19 cellular contexts compared by ENCODE assay signal in the genomic region with DNA sequence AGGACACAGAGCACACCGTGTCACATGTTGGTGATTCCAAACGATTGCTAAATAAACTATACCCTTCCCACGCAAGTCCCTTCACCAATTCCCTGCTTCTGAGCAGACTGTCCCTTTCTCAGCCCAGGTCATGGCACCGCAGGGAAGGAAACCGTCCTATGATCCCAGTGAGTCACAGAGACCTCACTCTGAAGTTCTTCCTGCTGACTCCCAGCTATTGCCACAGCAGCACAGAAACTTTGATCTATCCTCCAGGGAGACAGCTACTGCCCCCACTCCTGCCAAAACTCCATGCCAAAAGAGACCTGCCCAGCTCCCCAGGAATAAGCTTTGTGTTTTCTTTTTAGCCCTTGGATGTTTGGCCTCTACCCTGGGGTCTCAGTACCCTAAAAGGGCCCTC. TPM values are rescaled to one million over a fixed set of nuclear protein-coding genes. Genes with fewer than 3 reads are reported as not detected.
DNase-seq lines count a peak whose midpoint lies in the region; ATAC-seq, FAIRE-seq and TF ChIP-seq lines count a peak whose summit lies in the region.
"Had no signal": no experiment of that assay in that cellular context is flagged by ENCODE, and none has a peak within 500 bp of the region (broad histone marks: within the 10 kb centered on the region; RNA-seq: fewer than 3 reads in every experiment).

No MANE protein-coding gene starts in this region.

- H3K4ac ChIP-seq in mesenchymal stem cell (ENCODE audit: low read depth in 1 of 2, low read length in 2 of 2), result no peak overlapping the region

- no peak overlapping the region for H2AK5ac ChIP-seq in mesenchymal stem cell (ENCODE audit: low read length, severe bottlenecking)

- H3K9me2 ChIP-seq in PC-3 (replicated peaks; ENCODE audit: low read length), result no peaks in the 10 kb centered on the region

- peaks cover 14% of the 10 kb centered on the region for H3K4me1 ChIP-seq in PC-3 (ENCODE audit: insufficient read depth, low read length)
- H3K4me1 ChIP-seq in endothelial cell of umbilical vein (ENCODE audit: control insufficient read depth, extremely low read depth, insufficient read depth, low read length), result peaks cover 5% of the 10 kb centered on the region
- peaks cover 2% of the 10 kb centered on the region for H3K4me1 ChIP-seq in mesenchymal stem cell (ENCODE audit: control insufficient read depth, insufficient read depth, low read depth, low read length)
- peaks cover 0 to 7% (median 1%) of the 10 kb centered on the region in 4 donors for H3K4me1 ChIP-seq in esophagus muscularis mucosa
- H3K4me1 ChIP-seq: testis had no signal

- H3K9ac ChIP-seq in PC-3 (ENCODE audit: low read length) (no peak overlapping the region), endothelial cell of umbilical vein (replicated peaks; ENCODE audit: extremely low read depth, insufficient read depth, low read length) (no peak overlapping the region), mesenchymal stem cell (ENCODE audit: low read length) (peak overlapping the region; percentile 17)

- H2BK12ac ChIP-seq in mesenchymal stem cell (ENCODE audit: low read length in 2 of 2), result no peak overlapping the region

- no peak for TF ChIP-seq EP300 in esophagus muscularis mucosa (IDR thresholded peaks at IDR 0.05)

- CTCF ChIA-PET in PC-3 (lab: Charles Lee), result interaction anchor here (0.7 kb wide), 1 partner anchor 19 kb away, joined by 3 read pairs; the partner anchor contains the start of gene RIMS3
- CTCF ChIA-PET in endothelial cell of umbilical vein (lab: Charles Lee), result interaction anchor here (0.7 to 1.5 kb wide), 8 partner anchors 10 to 306 kb away, joined by 3 to 6 read pairs (median 3); partner anchors contain the start of gene RIMS3

- no peak overlapping the region for H3K18ac ChIP-seq in mesenchymal stem cell (ENCODE audit: low read depth in 1 of 2, low read length in 2 of 2)

- no peak overlapping the region for H2BK5ac ChIP-seq in mesenchymal stem cell (ENCODE audit: low read depth, low read length, poor library complexity, severe bottlenecking)

- H3K4me3 ChIP-seq in PC-3 (ENCODE audit: low read length) (no peak overlapping the region), endothelial cell of umbilical vein (replicated peaks in 1 of 3; ENCODE audit: insufficient read depth in 1 of 3, low read depth in 1 of 3, low read length in 3 of 3) (no peak overlapping the region), mesenchymal stem cell (ENCODE audit: insufficient read depth in 1 of 2, low read depth in 1 of 2, low read length in 2 of 2) (peak overlapping the region in 1 of 2 experiments; percentile 8), esophagus muscularis mucosa (no peak overlapping the region)
- H3K4me3 ChIP-seq: testis had no signal

- H3K79me2 ChIP-seq in PC-3 (ENCODE audit: low read length), result no peaks in the 10 kb centered on the region
- H3K79me2 ChIP-seq in endothelial cell of umbilical vein (ENCODE audit: control insufficient read depth, insufficient read depth, low read length), result no peaks in the 10 kb centered on the region

- H3K14ac ChIP-seq in mesenchymal stem cell (ENCODE audit: low read length in 2 of 2), result no peak overlapping the region

- FAIRE-seq in endothelial cell of umbilical vein (lab: Jason Lieb, UNC), result peak; percentile 24
- FAIRE-seq: GM18507, kidney, RCC 7860 had no signal

- H4K20me1 ChIP-seq in PC-3 (ENCODE audit: low read length) (no peaks in the 10 kb centered on the region), endothelial cell of umbilical vein (replicated peaks; ENCODE audit: control insufficient read depth, extremely low read depth, insufficient read depth, low read length) (no peaks in the 10 kb centered on the region)

- TF ChIP-seq CTCF in PC-3 (conservative IDR thresholded peaks at IDR 0.05; ENCODE audit: low read depth, low read length), result no peak
- no peak for TF ChIP-seq CTCF in endothelial cell of umbilical vein (IDR thresholded peaks at IDR 0.05; ENCODE audit: extremely low read depth in 1 of 2, insufficient read depth in 1 of 2, low read depth in 1 of 2, low read length in 2 of 2)
- TF ChIP-seq CTCF in esophagus muscularis mucosa (IDR thresholded peaks at IDR 0.05), result no peak

- no peak overlapping the region for H3K23ac ChIP-seq in mesenchymal stem cell (ENCODE audit: low read length in 2 of 2)

- H3K36me3 ChIP-seq in PC-3 (ENCODE audit: low read depth, low read length), result no peaks in the 10 kb centered on the region
- no peaks in the 10 kb centered on the region for H3K36me3 ChIP-seq in endothelial cell of umbilical vein (ENCODE audit: control insufficient read depth in 2 of 2, extremely low read depth in 1 of 2, insufficient read depth in 2 of 2, low read length in 2 of 2)
- H3K36me3 ChIP-seq in mesenchymal stem cell (ENCODE audit: control insufficient read depth in 1 of 2, insufficient read depth in 2 of 2, low read depth in 1 of 2, low read length in 2 of 2), result no peaks in the 10 kb centered on the region
- peaks cover 0 to 5% (median 2%) of the 10 kb centered on the region in 4 donors for H3K36me3 ChIP-seq in esophagus muscularis mucosa

- no peak overlapping the region for H4K8ac ChIP-seq in mesenchymal stem cell (ENCODE audit: low read length)

- no peaks in the 10 kb centered on the region for H3K9me1 ChIP-seq in endothelial cell of umbilical vein (replicated peaks; ENCODE audit: control insufficient read depth, extremely low read depth, insufficient read depth, low read length)

- DNase-seq in Daoy (ENCODE audit: low read depth), result peak; percentile 47
- peak; percentile 23 for DNase-seq in PC-3
- peak; percentile 28 for DNase-seq in endothelial cell of umbilical vein (ENCODE audit: low read depth, low spot score)
- peak; percentile 52 for DNase-seq in mesenchymal stem cell
- no peak for DNase-seq in activated CD8-positive, alpha-beta memory T cell treated with anti-CD3 and anti-CD28 coated beads for 24 hours
- no peak for DNase-seq in NCI-H510A (lab: John Stamatoyannopoulos, UW)
- DNase-seq in esophagus muscularis mucosa (ENCODE audit: extremely low spot score), result no peak
- DNase-seq: head of caudate nucleus, kidney, midbrain, NCI-H1092, NCI-H748 treated with DMSO at 0.1 percent for 48 hours, testis had no signal

- no peak overlapping the region for H3K27ac ChIP-seq in PC-3 (ENCODE audit: low read length)
- H3K27ac ChIP-seq in endothelial cell of umbilical vein (ENCODE audit: insufficient read depth, low read depth, low read length), result no peak overlapping the region
- H3K27ac ChIP-seq in mesenchymal stem cell (ENCODE audit: low read length, poor library complexity, severe bottlenecking), result no peak overlapping the region
- H3K27ac ChIP-seq in esophagus muscularis mucosa (replicated peaks in 1 of 4), result no peak overlapping the region
- H3K27ac ChIP-seq: testis, VCaP had no signal

- BruUV-seq in PC-3 (replicated peaks; lab: Mats Ljungman, UMichigan) (no TSS peak), endothelial cell of umbilical vein (replicated peaks; lab: Mats Ljungman, UMichigan) (no TSS peak)

- H3F3A ChIP-seq in PC-3 (ENCODE audit: low read length, unreplicated experiment), result no peaks in the 10 kb centered on the region

- no peak overlapping the region for H2BK120ac ChIP-seq in mesenchymal stem cell (ENCODE audit: low read depth, low read length)

- ATAC-seq in PC-3 (no peak; the same call in 1 of the 2 replicates), GM18505 (IDR thresholded peaks at IDR 0.05; ENCODE audit: unreplicated experiment) (no peak)
- ATAC-seq: activated T-helper 17 cell treated with anti-CD3 and anti-CD28 coated beads, Interleukin-2, amount 50 U/mL, for 72 hours; sciatic nerve had no signal

- no peak overlapping the region for H2AFZ ChIP-seq in PC-3 (ENCODE audit: low read length)
- H2AFZ ChIP-seq in endothelial cell of umbilical vein (ENCODE audit: low read depth, low read length), result no peak overlapping the region
- H2AFZ ChIP-seq in mesenchymal stem cell (ENCODE audit: low read depth, low read length), result no peak overlapping the region

- 70% methylated on average over 5 of the region's 5 CpGs for WGBS in mesenchymal stem cell
- WGBS in esophagus muscularis mucosa, result 79% methylated on average over 5 of the region's 5 CpGs

- dilution Hi-C loops in endothelial cell of umbilical vein (cut with MboI; ENCODE audit: extremely low pct_ligation_motif_present, low sequenced_read_pairs), result no loop called here

- H3K4me2 ChIP-seq in PC-3 (ENCODE audit: low read length) (no peak overlapping the region), endothelial cell of umbilical vein (ENCODE audit: insufficient read depth, low read length) (no peak overlapping the region), mesenchymal stem cell (ENCODE audit: low read length, poor library complexity, severe bottlenecking) (no peak overlapping the region)

- no peaks in the 10 kb centered on the region for H3K79me1 ChIP-seq in mesenchymal stem cell (replicated peaks; ENCODE audit: low read length, poor library complexity, severe bottlenecking)

- TF ChIP-seq POLR2A in endothelial cell of umbilical vein (IDR thresholded peaks at IDR 0.05; ENCODE audit: low read depth, low read length) (no peak), GM18505 (IDR thresholded peaks at IDR 0.05; ENCODE audit: borderline replicate concordance, extremely low read depth, insufficient read depth, insufficient read length) (no peak), esophagus muscularis mucosa (IDR thresholded peaks at IDR 0.05; ENCODE audit: low read depth) (no peak)

- intact Hi-C loops in PC-3 (cut with micrococcal nuclease), result no loop called here
- intact Hi-C loops in endothelial cell of umbilical vein (cut with micrococcal nuclease), result no loop called here
- intact Hi-C loops in esophagus muscularis mucosa (cut with DNase I), result no loop called here

- no peaks in the 10 kb centered on the region for H3K27me3 ChIP-seq in PC-3 (ENCODE audit: low read length)
- H3K27me3 ChIP-seq in endothelial cell of umbilical vein (ENCODE audit: control insufficient read depth in 2 of 2, insufficient read depth in 2 of 2, low read length in 2 of 2), result no peaks in the 10 kb centered on the region
- H3K27me3 ChIP-seq in mesenchymal stem cell (ENCODE audit: control insufficient read depth in 1 of 2, insufficient read depth in 1 of 2, low read length in 2 of 2), result peaks cover 19 to 29% of the 10 kb centered on the region in 2 experiments
- H3K27me3 ChIP-seq in esophagus muscularis mucosa, result no peaks in the 10 kb centered on the region
- H3K27me3 ChIP-seq: testis had no signal

- no peak overlapping the region for H2BK15ac ChIP-seq in mesenchymal stem cell (ENCODE audit: low read depth, poor library complexity, severe bottlenecking)

- no peak overlapping the region for H4K91ac ChIP-seq in mesenchymal stem cell (ENCODE audit: low read length)

- H3K9me3 ChIP-seq in PC-3 (ENCODE audit: low read length) (no peaks in the 10 kb centered on the region), endothelial cell of umbilical vein (replicated peaks; ENCODE audit: control insufficient read depth, insufficient read depth, low read length) (no peaks in the 10 kb centered on the region), mesenchymal stem cell (ENCODE audit: control insufficient read depth, low read length) (peaks cover 3% of the 10 kb centered on the region), esophagus muscularis mucosa (no peaks in the 10 kb centered on the region)
- H3K9me3 ChIP-seq: testis had no signal

- POLR2A ChIA-PET in PC-3 (lab: Charles Lee; ENCODE audit: unreplicated experiment) (no interaction called here), endothelial cell of umbilical vein (lab: Charles Lee) (no interaction called here)

RNA-seq across cellular contexts. Expression of gene RIMS3, which starts 19.1 kb away (rescaled TPM):
- 0.74 and 0.97 TPM in 2 replicates for total RNA-seq in Daoy (2014; rRNA removed; shearing (Covaris generic))
- total RNA-seq in PC-3 (2014; rRNA removed), result 2.9 and 4.2 TPM in 2 replicates
- total RNA-seq in endothelial cell of umbilical vein, result 0.14 and 0.15 TPM in 2 replicates
- polyA plus RNA-seq in endothelial cell of umbilical vein, result 0.08 and 0.14 TPM in 2 replicates
- polyA plus RNA-seq in endothelial cell of umbilical vein (2011; cell fraction: cytosol; rRNA removed), result 0.08 and 0.13 TPM in 2 replicates
- 0.18 and 0.21 TPM in 2 replicates for polyA plus RNA-seq in endothelial cell of umbilical vein (2011; cell fraction: nucleus; rRNA removed)
- polyA plus RNA-seq in endothelial cell of umbilical vein (2012), result 0.09 and 0.29 TPM in 2 replicates
- 0.21 and 0.63 TPM in 2 replicates for polyA minus RNA-seq in endothelial cell of umbilical vein
- 0.31 TPM for polyA minus RNA-seq in endothelial cell of umbilical vein (2011; cell fraction: cytosol; rRNA and poly(A)+ RNA removed)
- 0.05 and 0.29 TPM in 2 replicates for polyA minus RNA-seq in endothelial cell of umbilical vein (2011; cell fraction: nucleus; rRNA and poly(A)+ RNA removed)
- polyA plus RNA-seq in mesenchymal stem cell (2013, experiment 1 of 2), result 0.33 TPM
- 0.38 TPM for polyA plus RNA-seq in mesenchymal stem cell (2013, experiment 2 of 2)
- 10 to 100 TPM in 2 of 4 donors, 1 to 10 TPM in 2; 5.4 to 15.7 (median 9.2) TPM for total RNA-seq in esophagus muscularis mucosa

RNA-seq across cellular contexts. Expression of gene NFYC, which starts 45.1 kb away (rescaled TPM):
- total RNA-seq in Daoy (2014; rRNA removed; shearing (Covaris generic)), result 20.4 and 24.2 TPM in 2 replicates
- 49.4 and 52.6 TPM in 2 replicates for total RNA-seq in PC-3 (2014; rRNA removed)
- total RNA-seq in endothelial cell of umbilical vein, result 44.0 and 51.1 TPM in 2 replicates
- 81.7 and 91.7 TPM in 2 replicates for polyA plus RNA-seq in endothelial cell of umbilical vein
- 50.5 and 55.2 TPM in 2 replicates for polyA plus RNA-seq in endothelial cell of umbilical vein (2011; cell fraction: cytosol; rRNA removed)
- 72.1 and 73.5 TPM in 2 replicates for polyA plus RNA-seq in endothelial cell of umbilical vein (2011; cell fraction: nucleus; rRNA removed)
- polyA plus RNA-seq in endothelial cell of umbilical vein (2012), result 20.6 and 29.0 TPM in 2 replicates
- 51.9 and 58.8 TPM in 2 replicates for polyA minus RNA-seq in endothelial cell of umbilical vein
- 48.7 TPM for polyA minus RNA-seq in endothelial cell of umbilical vein (2011; cell fraction: cytosol; rRNA and poly(A)+ RNA removed)
- polyA minus RNA-seq in endothelial cell of umbilical vein (2011; cell fraction: nucleus; rRNA and poly(A)+ RNA removed), result 38.7 and 48.5 TPM in 2 replicates
- 32.5 TPM for polyA plus RNA-seq in mesenchymal stem cell (2013, experiment 1 of 2)
- polyA plus RNA-seq in mesenchymal stem cell (2013, experiment 2 of 2), result 32.5 TPM
- total RNA-seq in esophagus muscularis mucosa, result 10 to 100 TPM; 30.0 to 54.2 (median 46.6) TPM

Comparison
In these comparisons a context has a peak if more than half of its experiments do, and no peak if none do; other contexts are left out.
1. DNase-seq: peak in Daoy (single experiment), PC-3 (single experiment), endothelial cell of umbilical vein (single experiment) and mesenchymal stem cell (single experiment); none in activated CD8-positive, alpha-beta memory T cell treated with anti-CD3 and anti-CD28 coated beads for 24 hours (single experiment), NCI-H510A (single experiment) and esophagus muscularis mucosa (single experiment).